Comparison of ENCODE assay signal across 8 cellular contexts in the genomic region with DNA sequence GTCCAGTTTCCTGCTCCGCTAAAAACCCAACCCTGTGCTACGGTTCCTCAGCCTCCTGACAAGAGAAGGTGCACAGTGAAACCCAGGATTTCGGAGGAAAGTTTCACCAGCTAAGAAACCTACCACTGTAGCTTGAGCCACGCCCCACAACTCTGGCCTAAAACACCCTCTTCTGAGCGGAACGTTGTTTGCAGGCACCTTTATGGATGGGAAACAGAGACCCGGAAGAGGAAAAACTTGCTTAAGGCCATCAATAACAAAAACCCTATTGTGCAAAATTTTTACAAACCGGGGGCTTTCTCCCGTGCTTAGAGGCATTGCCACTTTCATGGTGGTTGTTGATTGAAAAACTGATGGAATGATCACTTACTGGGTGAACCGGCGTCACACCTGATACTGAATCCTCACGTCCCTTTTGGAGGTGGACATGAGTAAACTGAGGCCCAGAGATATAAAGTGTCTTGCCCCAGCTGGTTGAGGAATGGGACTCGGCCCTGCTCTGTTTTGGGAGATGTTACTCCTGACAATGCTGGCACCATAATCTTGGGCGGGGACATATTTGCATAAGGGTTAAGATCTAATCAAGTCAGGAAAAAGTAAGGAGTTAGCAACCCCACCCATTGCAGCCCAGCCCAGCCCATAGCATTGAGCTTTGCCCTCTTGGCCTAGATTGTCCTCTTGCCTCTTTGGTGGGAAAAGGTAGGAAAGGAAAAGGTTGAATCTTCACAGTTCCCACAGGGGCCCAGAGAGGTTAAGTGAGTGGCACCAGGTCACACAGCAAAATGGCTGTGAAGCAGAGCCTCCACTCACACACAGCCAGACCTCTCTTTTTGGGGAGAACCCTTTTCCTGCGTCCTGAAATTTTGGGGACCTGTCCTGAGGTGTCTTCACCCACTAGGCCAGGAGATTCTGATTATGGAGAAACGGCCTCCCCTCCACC. TPM values are rescaled to one million over a fixed set of nuclear protein-coding genes. Genes with fewer than 3 reads are reported as not detected.
DNase-seq lines count a peak whose midpoint lies in the region; ATAC-seq, FAIRE-seq and TF ChIP-seq lines count a peak whose summit lies in the region.

No MANE protein-coding gene starts in this region.

- H4K20me1 ChIP-seq in OCI-LY3 (ENCODE audit: insufficient read depth, low read length), result no peaks in the 10 kb centered on the region

- no peak overlapping the region for H4K8ac ChIP-seq in mesendoderm (ENCODE audit: low read depth, low read length)

- no peak for FAIRE-seq in GM12891 (lab: Jason Lieb, UNC)

- H3K56ac ChIP-seq in mesendoderm (ENCODE audit: low read length), result peak overlapping the region; percentile 79

- no peaks in the 10 kb centered on the region for H3K36me3 ChIP-seq in OCI-LY3 (replicated peaks; ENCODE audit: low read depth, low read length)
- H3K36me3 ChIP-seq in mesendoderm (ENCODE audit: control insufficient read depth, insufficient read depth, low read length), result no peaks in the 10 kb centered on the region
- no peaks in the 10 kb centered on the region for H3K36me3 ChIP-seq in aorta (ENCODE audit: control insufficient read depth in 1 of 2, insufficient read depth in 2 of 2, low read length in 1 of 2)

- DNase-seq in ELR (ENCODE audit: low read depth) (peak; percentile 59), cerebellar cortex (ENCODE audit: low spot score) (peak; percentile 61), mesendoderm (peak; percentile 60), aorta (no peak), GM12891 (ENCODE audit: insufficient read length, low spot score) (no peak), NCI-H2107 (lab: John Stamatoyannopoulos, UW) (no peak)

- TF ChIP-seq POLR2A in GM12891 (IDR thresholded peaks at IDR 0.05; ENCODE audit: low read depth, low read length), result no peak

- no peaks in the 10 kb centered on the region for H3K79me2 ChIP-seq in OCI-LY3 (ENCODE audit: low read length)
- no peaks in the 10 kb centered on the region for H3K79me2 ChIP-seq in mesendoderm (ENCODE audit: control insufficient read depth, insufficient read depth, low read length)

- intact Hi-C loops in aorta (cut with DNase I), result loop anchor here in 1 of 2 donors (10.0 kb wide), 1 partner anchor 107 kb away; no protein-coding TSS in a partner anchor

- ATAC-seq in aorta (ENCODE audit: low FRiP score), result no peak
- ATAC-seq in activated CD4-positive, CD25-positive, alpha-beta regulatory T cell treated with anti-CD3 and anti-CD28 coated beads, Interleukin-2, amount 50 U/mL, for 24 hours, result no peak

- H3K4me3 ChIP-seq in OCI-LY3 (ENCODE audit: low read length), result peak overlapping the region; percentile 77
- H3K4me3 ChIP-seq in mesendoderm (ENCODE audit: low read length), result peak overlapping the region; percentile 33
- peak overlapping the region; percentile 35 to 77 for H3K4me3 ChIP-seq in aorta (ENCODE audit: low read length in 2 of 2)

- no peak overlapping the region for H3K27ac ChIP-seq in OCI-LY3 (ENCODE audit: low read length)
- no peak overlapping the region for H3K27ac ChIP-seq in mesendoderm (ENCODE audit: low read depth, low read length)
- no peak overlapping the region for H3K27ac ChIP-seq in aorta (ENCODE audit: low read depth in 1 of 2, low read length in 2 of 2)

- H3K4me2 ChIP-seq in OCI-LY3 (ENCODE audit: low read length), result peak overlapping the region; percentile 70
- peak overlapping the region; percentile 84 for H3K4me2 ChIP-seq in mesendoderm (ENCODE audit: low read length)

- no peaks in the 10 kb centered on the region for H3K4me1 ChIP-seq in OCI-LY3 (ENCODE audit: low read length)
- H3K4me1 ChIP-seq in mesendoderm (ENCODE audit: control insufficient read depth, low read depth, low read length), result no peaks in the 10 kb centered on the region
- no peaks in the 10 kb centered on the region for H3K4me1 ChIP-seq in aorta (ENCODE audit: control insufficient read depth in 1 of 2, insufficient read depth in 2 of 2, low read length in 2 of 2)

- peak overlapping the region; percentile 86 for H2AFZ ChIP-seq in OCI-LY3 (ENCODE audit: low read depth, low read length)

- H2BK5ac ChIP-seq in mesendoderm (ENCODE audit: low read length), result no peak overlapping the region

- H3K18ac ChIP-seq in mesendoderm (ENCODE audit: low read length), result peak overlapping the region; percentile 11

- no CpG with 5 or more reads among the region's 16 CpGs for WGBS in mesendoderm (ENCODE audit: extremely low coverage, insufficient coverage, low lambda C conversion rate)
- 42 to 43% methylated on average over 16 of the region's 16 CpGs for WGBS in aorta, 2 donors

- no peak overlapping the region for H2AK5ac ChIP-seq in mesendoderm (ENCODE audit: low read length)

- no peak overlapping the region for H2BK120ac ChIP-seq in mesendoderm (ENCODE audit: low read depth, low read length)

- H3K27me3 ChIP-seq in OCI-LY3 (ENCODE audit: low read depth, low read length), result peaks cover 5% of the 10 kb centered on the region
- H3K27me3 ChIP-seq in mesendoderm (ENCODE audit: insufficient read depth, low read length, poor library complexity), result no peaks in the 10 kb centered on the region
- H3K27me3 ChIP-seq in aorta (ENCODE audit: control insufficient read depth in 1 of 2, insufficient read depth in 2 of 2, low read length in 1 of 2), result no peaks in the 10 kb centered on the region

- H3K4ac ChIP-seq in mesendoderm (ENCODE audit: low read depth, low read length), result no peak overlapping the region

- no peaks in the 10 kb centered on the region for H3K79me1 ChIP-seq in mesendoderm (ENCODE audit: low read length)

- H2BK15ac ChIP-seq in mesendoderm (replicated peaks; ENCODE audit: low read depth), result no peak overlapping the region

- H3K9ac ChIP-seq in OCI-LY3 (ENCODE audit: low read length), result peak overlapping the region; percentile 66
- peak overlapping the region; percentile 69 for H3K9ac ChIP-seq in mesendoderm (ENCODE audit: low read length)

- H4K5ac ChIP-seq in mesendoderm (ENCODE audit: low read length), result no peak overlapping the region

- H3K9me3 ChIP-seq in OCI-LY3 (ENCODE audit: insufficient read depth, low read length), result peaks cover 1% of the 10 kb centered on the region; the same call in 1 of the 2 replicates
- H3K9me3 ChIP-seq in aorta (ENCODE audit: control insufficient read depth, low read length), result no peaks in the 10 kb centered on the region

- no peak for TF ChIP-seq CTCF in OCI-LY3 (IDR thresholded peaks at IDR 0.05; ENCODE audit: low read depth, low read length)

- no peak overlapping the region for H3K23ac ChIP-seq in mesendoderm (ENCODE audit: low read length)

TF ChIP-seq in GM12891, 5 proteins besides CTCF, POLR2A, EP300 and RAD21:
- TF ChIP-seq POU2F2 (IDR thresholded peaks at IDR 0.05; ENCODE audit: low read depth, low read length) (no peak), TAF1 (IDR thresholded peaks at IDR 0.05; ENCODE audit: low read depth, low read length) (no peak), PAX5 (IDR thresholded peaks at IDR 0.05; ENCODE audit: insufficient read depth, low read length, severe bottlenecking) (no peak), POLR2AphosphoS5 (IDR thresholded peaks at IDR 0.05; ENCODE audit: low read depth, low read length) (no peak), SPI1 (IDR thresholded peaks at IDR 0.05; ENCODE audit: low read depth, low read length) (no peak)
TF ChIP-seq in GM12891: peak in this region for 0.

RNA-seq across cellular contexts. Expression of a gene that starts 23.2 kb away (rescaled TPM):
- 0.07 TPM for polyA plus RNA-seq in mesendoderm (2013, experiment 1 of 2)
- polyA plus RNA-seq in mesendoderm (2013, experiment 2 of 2), result 0.10 TPM
- 10 to 100 TPM; 10.4 to 20.3 TPM for total RNA-seq in aorta
- polyA plus RNA-seq in aorta, result 1 to 10 TPM; 3.1 to 5.9 TPM
- 1.6 TPM for polyA plus RNA-seq in GM12891 (2012; ENCODE audit: low read depth, missing spikeins)

Comparison
In these comparisons a context has a peak if more than half of its experiments do, and no peak if none do; other contexts are left out.
1. DNase-seq: peak in ELR (single experiment), cerebellar cortex (single experiment) and mesendoderm (single experiment); none in aorta (0 of 2), GM12891 (single experiment) and NCI-H2107 (single experiment).
2. Peak in every context shown above with its lines, with median percentiles within 50 percentile points of each other: H3K4me3 ChIP-seq.